3 cellular contexts compared by ENCODE assay signal in the genomic region with DNA sequence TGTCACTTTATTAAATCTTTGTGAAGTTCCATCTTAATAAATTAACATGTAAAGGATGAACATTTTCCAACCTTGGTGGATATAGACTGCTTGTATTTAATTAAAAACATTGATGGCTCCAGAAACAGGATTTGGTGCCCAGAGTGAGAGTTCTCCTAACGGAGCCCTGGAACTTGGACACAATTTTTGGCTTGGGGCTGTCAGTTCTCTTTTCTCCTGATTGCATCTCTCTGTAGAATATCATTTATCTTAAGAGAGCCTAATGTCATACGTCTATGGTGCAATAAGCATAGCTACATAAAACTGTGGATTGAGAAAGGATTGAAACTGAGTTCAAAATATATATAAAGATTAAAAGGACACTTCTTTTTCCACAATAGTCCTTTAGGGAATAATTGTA.
"Had no signal": no experiment of that assay in that cellular context is flagged by ENCODE, and none has a peak within 500 bp of the region (broad histone marks: within the 10 kb centered on the region; RNA-seq: fewer than 3 reads in every experiment).

No MANE protein-coding gene starts in this region.

- ATAC-seq: GM23338 had no signal

- H3K4me2 ChIP-seq: GM23338 had no signal

- H3K4me3 ChIP-seq: GM23338 had no signal

- DNase-seq: H9, HCEC 1CT had no signal
